Comparison of ENCODE assay signal across 10 cellular contexts in genomic region chr4:76658231-76659102, GRCh38.
DNase-seq lines count a peak whose midpoint lies in the region; ATAC-seq and TF ChIP-seq lines count a peak whose summit lies in the region.
"Had no signal": no experiment of that assay in that cellular context is flagged by ENCODE, and none has a peak within 500 bp of the region (broad histone marks: within the 10 kb centered on the region; RNA-seq: fewer than 3 reads in every experiment).

No MANE protein-coding gene starts in this region.

- H3K4me1 ChIP-seq in thoracic aorta (ENCODE audit: control insufficient read depth in 1 of 2, low read depth in 2 of 2) (peaks cover 27 to 76% of the 10 kb centered on the region in 2 donors), endodermal cell (ENCODE audit: control insufficient read depth, insufficient read depth, low read length) (no peaks in the 10 kb centered on the region)

- H3K36me3 ChIP-seq in thoracic aorta (no peaks in the 10 kb centered on the region), endodermal cell (ENCODE audit: control insufficient read depth, insufficient read depth, low read length) (no peaks in the 10 kb centered on the region)

- 67 to 90% methylated on average over 1 to 3 of the region's 3 CpGs for WGBS in endodermal cell (ENCODE audit: insufficient coverage in 1 of 2, insufficient read length in 1 of 2), 2 experiments

- no peaks in the 10 kb centered on the region for H3K9me3 Mint-ChIP-seq in endodermal cell
- H3K9me3 Mint-ChIP-seq: brain had no signal

- no peak overlapping the region for H3K27ac Mint-ChIP-seq in endodermal cell

- no peak overlapping the region for H3K9ac ChIP-seq in endodermal cell (ENCODE audit: extremely low read depth, low read length, poor library complexity, severe bottlenecking)

- TF ChIP-seq CTCF in epithelial cell of esophagus (IDR thresholded peaks at IDR 0.05; ENCODE audit: insufficient read depth, low read depth, low read length, missing control alignments): no peak
- TF ChIP-seq CTCF in thoracic aorta (IDR thresholded peaks at IDR 0.05): no peak
- TF ChIP-seq CTCF in endodermal cell (conservative IDR thresholded peaks at IDR 0.05): no peak

- no peaks in the 10 kb centered on the region for H3K36me3 Mint-ChIP-seq in endodermal cell (ENCODE audit: low read depth)
- H3K36me3 Mint-ChIP-seq: brain had no signal

- peak; percentile 50 for DNase-seq in LoVo (ENCODE audit: low spot score)
- DNase-seq in epithelial cell of esophagus (ENCODE audit: low read depth): peak; percentile 71
- no peak for DNase-seq in thoracic aorta (ENCODE audit: low spot score)
- no peak for DNase-seq in DMS79 (lab: John Stamatoyannopoulos, UW)
- no peak for DNase-seq in occipital lobe (lab: John Stamatoyannopoulos, UW)
- DNase-seq in NCI-H1694 treated with DMSO at 0.1 percent for 48 hours (lab: John Stamatoyannopoulos, UW): no peak
- DNase-seq in endodermal cell: no peak
- DNase-seq: activated CD4-positive, CD25-positive, alpha-beta regulatory T cell treated with anti-CD3 and anti-CD28 coated beads, Interleukin-2, amount 50 U/mL, for 72 hours had no signal

- H3K27me3 ChIP-seq in thoracic aorta (replicated peaks; ENCODE audit: insufficient read depth): no peaks in the 10 kb centered on the region
- H3K27me3 ChIP-seq in endodermal cell (ENCODE audit: control insufficient read depth, insufficient read depth, low read length, poor library complexity, severe bottlenecking): no peaks in the 10 kb centered on the region

- H3K9me3 ChIP-seq in thoracic aorta (no peaks in the 10 kb centered on the region), endodermal cell (ENCODE audit: control insufficient read depth, low read length) (no peaks in the 10 kb centered on the region)

- H3K4me3 ChIP-seq in epithelial cell of esophagus (ENCODE audit: low read length): no peak overlapping the region
- no peak overlapping the region for H3K4me3 ChIP-seq in thoracic aorta
- no peak overlapping the region for H3K4me3 ChIP-seq in endodermal cell (ENCODE audit: low read length)

- no peak overlapping the region for H3K4me3 Mint-ChIP-seq in endodermal cell
- H3K4me3 Mint-ChIP-seq: brain had no signal

- peak overlapping the region; percentile 66 to 87 for H3K27ac ChIP-seq in thoracic aorta
- H3K27ac ChIP-seq in endodermal cell (ENCODE audit: low read depth, low read length): no peak overlapping the region

- peaks cover 5% of the 10 kb centered on the region for H3K27me3 Mint-ChIP-seq in endodermal cell (ENCODE audit: insufficient read depth)

- H3K4me1 Mint-ChIP-seq in endodermal cell: no peaks in the 10 kb centered on the region

- ATAC-seq in GM21423 (IDR thresholded peaks at IDR 0.05; ENCODE audit: unreplicated experiment) (peak; percentile 64), thoracic aorta (ENCODE audit: insufficient number of reproducible peaks, low FRiP score, low read depth) (peak; percentile 17)

Comparison
In these comparisons a context has a peak if more than half of its experiments do, and no peak if none do; other contexts are left out.
1. DNase-seq: peak in LoVo (single experiment) and epithelial cell of esophagus (single experiment); none in thoracic aorta (single experiment), DMS79 (single experiment), occipital lobe (single experiment), NCI-H1694 treated with DMSO at 0.1 percent for 48 hours (single experiment) and endodermal cell (single experiment).